In genomic region chr15:65268411-65268810, GRCh38 we compare ENCODE assay signal across 41 cellular contexts. TPM values are rescaled to one million over a fixed set of nuclear protein-coding genes. Genes with fewer than 3 reads are reported as not detected.
"Had no signal": no experiment of that assay in that cellular context is flagged by ENCODE, and none has a peak within 500 bp of the region (broad histone marks: within the 10 kb centered on the region; RNA-seq: fewer than 3 reads in every experiment).

No MANE protein-coding gene starts in this region.

- FAIRE-seq: astrocyte, TTC549 had no signal

- H3K27me3 Mint-ChIP-seq: activated CD4-positive, alpha-beta memory T cell treated with anti-CD3 and anti-CD28 coated beads, Interleukin-2, amount 10 ng/mL, durations not matched to agents 7 days and 5 days; activated CD4-positive, alpha-beta T cell treated with anti-CD3 and anti-CD28 coated beads for 36 hours; activated CD4-positive, alpha-beta T cell treated with anti-CD3 and anti-CD28 coated beads, Interleukin-2, amount 10 ng/mL, durations not matched to agents 7 days and 5 days; activated naive CD8-positive, alpha-beta T cell treated with anti-CD3 and anti-CD28 coated beads for 36 hours; activated T-helper 17 cell treated with anti-CD3 and anti-CD28 coated beads, Interleukin-2, amount 50 U/mL, for 72 hours; T-cell had no signal

- H3K4me1 ChIP-seq: adrenal gland, breast epithelium had no signal

- H3K9me3 Mint-ChIP-seq: activated CD4-positive, alpha-beta memory T cell treated with anti-CD3 and anti-CD28 coated beads, Interleukin-2, amount 10 ng/mL, durations not matched to agents 7 days and 5 days; activated CD4-positive, alpha-beta T cell treated with anti-CD3 and anti-CD28 coated beads, Interleukin-2, amount 10 ng/mL, durations not matched to agents 7 days and 5 days; activated naive CD4-positive, alpha-beta T cell treated with anti-CD3 and anti-CD28 coated beads for 36 hours; activated naive CD4-positive, alpha-beta T cell treated with anti-CD3 and anti-CD28 coated beads, Interleukin-2, amount 50 U/mL, for 72 hours; activated naive CD8-positive, alpha-beta T cell treated with anti-CD3 and anti-CD28 coated beads for 36 hours; activated T-cell treated with anti-CD3 and anti-CD28 coated beads, Interleukin-2, amount 50 U/mL, for 4 hours; activated T-cell treated with anti-CD3 and anti-CD28 coated beads, Interleukin-2, amount 50 U/mL, for 72 hours; activated T-helper 1 cell treated with anti-CD3 and anti-CD28 coated beads, Interleukin-12 subunit alpha, Interleukin-12 subunit beta, Interleukin-2, Interleukin-4 antibody, amounts not matched to agents 30 ng/mL and 10 ng/mL and 1 ng/mL, durations not matched to agents 14 hours and 24 hours and 36 hours; activated T-helper 17 cell treated with anti-CD3 and anti-CD28 coated beads, Interleukin-2, amount 50 U/mL, for 72 hours; T-cell; T-helper 2 cell treated with Interferon-gamma antibody and Interleukin-4, amounts not matched to agents 5 μg/mL and 100 μg/mL, for 36 hours had no signal

- DNase-seq: activated CD4-positive, alpha-beta memory T cell treated with anti-CD3 and anti-CD28 coated beads, Interleukin-2, amount 10 ng/mL, durations not matched to agents 7 days and 5 days; activated CD4-positive, alpha-beta T cell treated with anti-CD3 and anti-CD28 coated beads for 1 hour; activated CD4-positive, alpha-beta T cell treated with anti-CD3 and anti-CD28 coated beads for 36 hours; activated CD4-positive, alpha-beta T cell treated with anti-CD3 and anti-CD28 coated beads for 48 hours; activated CD4-positive, alpha-beta T cell treated with anti-CD3 and anti-CD28 coated beads, Interleukin-2, amount 10 ng/mL, durations not matched to agents 7 days and 5 days; activated CD4-positive, alpha-beta T cell treated with anti-CD3 and anti-CD28 coated beads, Interleukin-2, amount 50 U/mL, for 48 hours; activated CD4-positive, CD25-positive, alpha-beta regulatory T cell; activated CD8-positive, alpha-beta memory T cell treated with anti-CD3 and anti-CD28 coated beads for 24 hours; activated CD8-positive, alpha-beta memory T cell treated with anti-CD3 and anti-CD28 coated beads, Interleukin-2, amount 50 U/mL, for 4 hours; activated CD8-positive, alpha-beta T cell treated with anti-CD3 and anti-CD28 coated beads, Interleukin-2, amount 10 ng/mL, durations not matched to agents 7 days and 5 days; activated effector memory CD4-positive, alpha-beta T cell treated with anti-CD3 and anti-CD28 coated beads, Interleukin-2, amount 50 U/mL, for 16 hours; activated gamma-delta T cell treated with Interleukin-2 at 50 U/mL for 16 hours; activated naive CD4-positive, alpha-beta T cell; activated naive CD4-positive, alpha-beta T cell treated with anti-CD3 and anti-CD28 coated beads for 36 hours; activated naive CD4-positive, alpha-beta T cell treated with anti-CD3 and anti-CD28 coated beads, Interleukin-2, amount 50 U/mL, for 16 hours; activated naive CD8-positive, alpha-beta T cell treated with anti-CD3 and anti-CD28 coated beads for 36 hours; activated T-cell treated with anti-CD3 and anti-CD28 coated beads for 4 hours; activated T-cell treated with anti-CD3 and anti-CD28 coated beads, Interleukin-2, amount 50 U/mL, for 1 hour; activated T-cell treated with anti-CD3 and anti-CD28 coated beads, Interleukin-2, amount 50 U/mL, for 4 hours; activated T-cell treated with anti-CD3 and anti-CD28 coated beads, Interleukin-2, amount 50 U/mL, for 72 hours; adrenal gland; amniotic stem cell; aorta; body of pancreas; brain microvascular endothelial cell; central memory CD4-positive, alpha-beta T cell; T-cell; T-helper 2 cell; T-helper 9 cell had no signal

- H3K36me3 ChIP-seq: brain microvascular endothelial cell, breast epithelium had no signal

- H3K4me3 Mint-ChIP-seq: activated CD4-positive, alpha-beta memory T cell treated with anti-CD3 and anti-CD28 coated beads, Interleukin-2, amount 10 ng/mL, durations not matched to agents 7 days and 5 days; activated CD4-positive, alpha-beta T cell treated with anti-CD3 and anti-CD28 coated beads for 36 hours; activated CD4-positive, alpha-beta T cell treated with anti-CD3 and anti-CD28 coated beads, Interleukin-2, amount 10 ng/mL, durations not matched to agents 7 days and 5 days; activated CD8-positive, alpha-beta T cell treated with anti-CD3 and anti-CD28 coated beads, Interleukin-2, amount 10 ng/mL, durations not matched to agents 7 days and 5 days; activated naive CD4-positive, alpha-beta T cell treated with anti-CD3 and anti-CD28 coated beads for 36 hours; activated naive CD8-positive, alpha-beta T cell treated with anti-CD3 and anti-CD28 coated beads for 36 hours; activated T-cell treated with anti-CD3 and anti-CD28 coated beads, Interleukin-2, amount 50 U/mL, for 4 hours; activated T-cell treated with anti-CD3 and anti-CD28 coated beads, Interleukin-2, amount 50 U/mL, for 72 hours; activated T-helper 1 cell treated with anti-CD3 and anti-CD28 coated beads, Interleukin-12 subunit alpha, Interleukin-12 subunit beta, Interleukin-2, Interleukin-4 antibody, amounts not matched to agents 30 ng/mL and 10 ng/mL and 1 ng/mL, durations not matched to agents 14 hours and 24 hours and 36 hours; activated T-helper 17 cell treated with anti-CD3 and anti-CD28 coated beads, Interleukin-2, amount 50 U/mL, for 72 hours; T-cell; T-helper 2 cell treated with Interferon-gamma antibody and Interleukin-4, amounts not matched to agents 5 μg/mL and 100 μg/mL, for 36 hours had no signal

- H3K27ac ChIP-seq: adrenal gland, body of pancreas, brain microvascular endothelial cell, breast epithelium, VCaP had no signal

- H3K9me3 ChIP-seq: adrenal gland, body of pancreas, breast epithelium had no signal

- H3K4me1 Mint-ChIP-seq: activated CD4-positive, alpha-beta memory T cell treated with anti-CD3 and anti-CD28 coated beads, Interleukin-2, amount 10 ng/mL, durations not matched to agents 7 days and 5 days; activated CD4-positive, alpha-beta T cell treated with anti-CD3 and anti-CD28 coated beads for 36 hours; activated T-helper 17 cell treated with anti-CD3 and anti-CD28 coated beads, Interleukin-2, amount 50 U/mL, for 72 hours had no signal

- ATAC-seq: activated CD4-positive, alpha-beta T cell treated with anti-CD3 and anti-CD28 coated beads for 36 hours; activated CD4-positive, CD25-positive, alpha-beta regulatory T cell treated with anti-CD3 and anti-CD28 coated beads, Interleukin-2, amount 50 U/mL, for 24 hours; activated CD8-positive, alpha-beta T cell treated with anti-CD3 and anti-CD28 coated beads, Interleukin-2, amount 10 ng/mL, durations not matched to agents 7 days and 5 days; activated naive CD4-positive, alpha-beta T cell treated with anti-CD3 and anti-CD28 coated beads, Interleukin-2, amount 50 U/mL, for 72 hours; activated T-cell treated with anti-CD3 and anti-CD28 coated beads, Interleukin-2, amount 50 U/mL, for 4 hours; activated T-cell treated with anti-CD3 and anti-CD28 coated beads, Interleukin-2, amount 50 U/mL, for 72 hours; activated T-helper 17 cell treated with anti-CD3 and anti-CD28 coated beads, Interleukin-2, amount 50 U/mL, for 72 hours; body of pancreas; T-cell had no signal

- H3K36me3 Mint-ChIP-seq: activated naive CD4-positive, alpha-beta T cell treated with anti-CD3 and anti-CD28 coated beads, Interleukin-2, amount 50 U/mL, for 72 hours; activated naive CD8-positive, alpha-beta T cell treated with anti-CD3 and anti-CD28 coated beads for 36 hours had no signal

- H3K27ac Mint-ChIP-seq: activated CD4-positive, alpha-beta memory T cell treated with anti-CD3 and anti-CD28 coated beads, Interleukin-2, amount 10 ng/mL, durations not matched to agents 7 days and 5 days; activated CD4-positive, alpha-beta T cell treated with anti-CD3 and anti-CD28 coated beads for 36 hours; activated CD4-positive, alpha-beta T cell treated with anti-CD3 and anti-CD28 coated beads, Interleukin-2, amount 10 ng/mL, durations not matched to agents 7 days and 5 days; activated CD8-positive, alpha-beta T cell treated with anti-CD3 and anti-CD28 coated beads, Interleukin-2, amount 10 ng/mL, durations not matched to agents 7 days and 5 days; activated naive CD4-positive, alpha-beta T cell treated with anti-CD3 and anti-CD28 coated beads for 36 hours; activated naive CD4-positive, alpha-beta T cell treated with anti-CD3 and anti-CD28 coated beads, Interleukin-2, amount 50 U/mL, for 72 hours; activated naive CD8-positive, alpha-beta T cell treated with anti-CD3 and anti-CD28 coated beads for 36 hours; activated T-cell treated with anti-CD3 and anti-CD28 coated beads, Interleukin-2, amount 50 U/mL, for 72 hours; activated T-helper 1 cell treated with anti-CD3 and anti-CD28 coated beads, Interleukin-12 subunit alpha, Interleukin-12 subunit beta, Interleukin-2, Interleukin-4 antibody, amounts not matched to agents 30 ng/mL and 10 ng/mL and 1 ng/mL, durations not matched to agents 14 hours and 24 hours and 36 hours; activated T-helper 17 cell treated with anti-CD3 and anti-CD28 coated beads, Interleukin-2, amount 50 U/mL, for 72 hours; T-cell; T-helper 2 cell treated with Interferon-gamma antibody and Interleukin-4, amounts not matched to agents 5 μg/mL and 100 μg/mL, for 36 hours had no signal

- H3K27me3 ChIP-seq: adrenal gland, body of pancreas, brain microvascular endothelial cell, breast epithelium had no signal

- H3K4me3 ChIP-seq: adrenal gland, body of pancreas, breast epithelium had no signal

RNA-seq across cellular contexts. Expression of gene RNU5A-1, which starts 27.4 kb away (rescaled TPM):
- total RNA-seq: activated CD4-positive, alpha-beta memory T cell treated with anti-CD3 and anti-CD28 coated beads, Interleukin-2, amount 10 ng/mL, durations not matched to agents 7 days and 5 days; activated CD4-positive, alpha-beta T cell treated with anti-CD3 and anti-CD28 coated beads for 36 hours; activated CD4-positive, alpha-beta T cell treated with anti-CD3 and anti-CD28 coated beads, Interleukin-2, amount 10 ng/mL, durations not matched to agents 7 days and 5 days; activated CD8-positive, alpha-beta T cell treated with anti-CD3 and anti-CD28 coated beads, Interleukin-2, amount 10 ng/mL, durations not matched to agents 7 days and 5 days; activated naive CD4-positive, alpha-beta T cell treated with anti-CD3 and anti-CD28 coated beads for 36 hours; activated naive CD4-positive, alpha-beta T cell treated with anti-CD3 and anti-CD28 coated beads, Interleukin-2, amount 50 U/mL, for 72 hours; activated naive CD8-positive, alpha-beta T cell treated with anti-CD3 and anti-CD28 coated beads for 36 hours; activated T-cell treated with anti-CD3 and anti-CD28 coated beads, Interleukin-2, amount 50 U/mL, for 4 hours; activated T-cell treated with anti-CD3 and anti-CD28 coated beads, Interleukin-2, amount 50 U/mL, for 72 hours; activated T-helper 1 cell treated with anti-CD3 and anti-CD28 coated beads, Interleukin-12 subunit alpha, Interleukin-12 subunit beta, Interleukin-2, Interleukin-4 antibody, amounts not matched to agents 30 ng/mL and 10 ng/mL and 1 ng/mL, durations not matched to agents 14 hours and 24 hours and 36 hours; activated T-helper 17 cell treated with anti-CD3 and anti-CD28 coated beads, Interleukin-2, amount 50 U/mL, for 72 hours; adrenal gland; aorta; astrocyte; body of pancreas; breast epithelium; cardiac septum; cerebellum; T-cell; T-helper 1 cell treated with Interleukin-12 subunit alpha and Interleukin-12 subunit beta and Interleukin-4 antibody, amounts not matched to agents 30 ng/mL and 1 ng/mL, for 36 hours had no signal
- polyA plus RNA-seq: adrenal gland, aorta had no signal

RNA-seq across cellular contexts. Expression of gene RNU5B-1, which starts 36.1 kb away (rescaled TPM):
- total RNA-seq: activated CD4-positive, alpha-beta T cell treated with anti-CD3 and anti-CD28 coated beads for 36 hours; activated naive CD4-positive, alpha-beta T cell treated with anti-CD3 and anti-CD28 coated beads for 36 hours; activated naive CD4-positive, alpha-beta T cell treated with anti-CD3 and anti-CD28 coated beads, Interleukin-2, amount 50 U/mL, for 72 hours; activated T-cell treated with anti-CD3 and anti-CD28 coated beads, Interleukin-2, amount 50 U/mL, for 72 hours; activated T-helper 1 cell treated with anti-CD3 and anti-CD28 coated beads, Interleukin-12 subunit alpha, Interleukin-12 subunit beta, Interleukin-2, Interleukin-4 antibody, amounts not matched to agents 30 ng/mL and 10 ng/mL and 1 ng/mL, durations not matched to agents 14 hours and 24 hours and 36 hours; body of pancreas; breast epithelium; cerebellum; T-helper 1 cell treated with Interleukin-12 subunit alpha and Interleukin-12 subunit beta and Interleukin-4 antibody, amounts not matched to agents 30 ng/mL and 1 ng/mL, for 36 hours had no signal
- polyA plus RNA-seq: adrenal gland, aorta had no signal

RNA-seq across cellular contexts. Expression of gene CILP, which starts 57.1 kb away (rescaled TPM):
- total RNA-seq: activated CD4-positive, alpha-beta memory T cell treated with anti-CD3 and anti-CD28 coated beads, Interleukin-2, amount 10 ng/mL, durations not matched to agents 7 days and 5 days; activated CD4-positive, alpha-beta T cell treated with anti-CD3 and anti-CD28 coated beads for 36 hours; activated naive CD4-positive, alpha-beta T cell treated with anti-CD3 and anti-CD28 coated beads for 36 hours; activated naive CD8-positive, alpha-beta T cell treated with anti-CD3 and anti-CD28 coated beads for 36 hours; activated T-helper 1 cell treated with anti-CD3 and anti-CD28 coated beads, Interleukin-12 subunit alpha, Interleukin-12 subunit beta, Interleukin-2, Interleukin-4 antibody, amounts not matched to agents 30 ng/mL and 10 ng/mL and 1 ng/mL, durations not matched to agents 14 hours and 24 hours and 36 hours; T-helper 1 cell treated with Interleukin-12 subunit alpha and Interleukin-12 subunit beta and Interleukin-4 antibody, amounts not matched to agents 30 ng/mL and 1 ng/mL, for 36 hours had no signal
